ENCODE assay signal across 19 cellular contexts in the genomic region with DNA sequence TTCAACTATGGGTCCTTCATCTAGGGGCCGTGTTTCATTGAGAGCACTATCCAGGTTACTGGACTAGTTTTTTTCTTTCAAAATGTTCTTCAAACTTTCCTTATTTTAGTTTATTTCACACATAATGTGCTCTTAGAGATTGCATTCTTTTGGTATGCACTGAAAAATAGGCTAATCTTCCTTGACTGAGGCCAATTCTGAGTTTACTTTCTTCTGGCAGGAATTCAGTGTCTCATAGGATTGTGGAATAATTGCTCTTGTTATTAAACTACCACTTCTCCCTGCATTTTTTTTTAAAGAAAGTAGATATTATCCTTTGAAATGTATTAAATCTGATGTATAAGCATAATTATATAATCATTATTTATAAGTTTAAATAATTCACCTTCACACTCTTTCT.
A peak's percentile ranks its signal among the peaks of the same experiment; 100 is the strongest.
DNase-seq lines count a peak whose midpoint lies in the region; ATAC-seq and TF ChIP-seq lines count a peak whose summit lies in the region.
"Had no signal": no experiment of that assay in that cellular context is flagged by ENCODE, and none has a peak within 500 bp of the region (broad histone marks: within the 10 kb centered on the region; RNA-seq: fewer than 3 reads in every experiment).

No MANE protein-coding gene starts in this region.

- H3K27me3 ChIP-seq in brain microvascular endothelial cell (replicated peaks) (no peaks in the 10 kb centered on the region), gastrocnemius medialis (no peaks in the 10 kb centered on the region)

- H3K36me3 ChIP-seq in brain microvascular endothelial cell (replicated peaks) (no peaks in the 10 kb centered on the region), gastrocnemius medialis (no peaks in the 10 kb centered on the region)

- H3K4me1 ChIP-seq in gastrocnemius medialis: peaks cover 51 to 54% of the 10 kb centered on the region in 2 donors

- H3K27ac ChIP-seq in brain microvascular endothelial cell: peak overlapping the region; percentile 83
- peak overlapping the region; percentile 78 to 85 (median 80) for H3K27ac ChIP-seq in gastrocnemius medialis

- no peak for TF ChIP-seq POLR2A in gastrocnemius medialis (IDR thresholded peaks at IDR 0.05)

- TF ChIP-seq CTCF in brain microvascular endothelial cell (IDR thresholded peaks at IDR 0.05; ENCODE audit: low read depth, low read length, missing control alignments) (no peak), gastrocnemius medialis (IDR thresholded peaks at IDR 0.05 in 4 of 5, conservative IDR thresholded peaks at IDR 0.05 in 1 of 5) (no peak)

- intact Hi-C loops in gastrocnemius medialis (cut with DNase I; ENCODE audit: low total_unique reads): no loop called here

- in situ Hi-C loops in brain microvascular endothelial cell (cut with HindIII; ENCODE audit: low pct_ligation_motif_present, low sequenced_read_pairs) (no loop called here), gastrocnemius medialis (cut with MboI; ENCODE audit: low sequenced_read_pairs in 4 of 4) (no loop called here)

- DNase-seq in EH (ENCODE audit: low read depth) (peak; percentile 41), brain microvascular endothelial cell (no peak), iris pigment epithelial cell (ENCODE audit: low read depth) (peak; percentile 72), gastrocnemius medialis (no peak), HPDE6-E6E7 (ENCODE audit: extremely low spot score) (no peak), NCI-H1092 (lab: John Stamatoyannopoulos, UW) (no peak), NCI-H82 (lab: John Stamatoyannopoulos, UW) (no peak)
- DNase-seq: GF-D8, H7, KBM-7, NCI-H1105, NCI-H146, NCI-H2029 treated with DMSO at 0.1 percent for 48 hours, NCI-H2171, NCI-H345, NCI-H524 treated with DMSO at 0.1 percent for 48 hours, OCI-M1 had no signal

- no peak for ATAC-seq in gastrocnemius medialis
- ATAC-seq in GM19395 (IDR thresholded peaks at IDR 0.05; ENCODE audit: unreplicated experiment): no peak
- ATAC-seq: Right ventricle myocardium inferior had no signal

- H3K4me3 ChIP-seq in brain microvascular endothelial cell (ENCODE audit: low read depth, low read length) (no peak overlapping the region), gastrocnemius medialis (no peak overlapping the region)

- no peaks in the 10 kb centered on the region for H3K9me3 ChIP-seq in gastrocnemius medialis

Comparison
In these comparisons a context has a peak if more than half of its experiments do, and no peak if none do; other contexts are left out.
1. DNase-seq: peak in EH (single experiment) and iris pigment epithelial cell (single experiment); none in brain microvascular endothelial cell (single experiment), gastrocnemius medialis (0 of 2), HPDE6-E6E7 (single experiment), NCI-H1092 (single experiment) and NCI-H82 (single experiment).